Comparison of ENCODE assay signal across 1 cellular context in genomic region chrX:12987900-12988594, GRCh38.
TF ChIP-seq lines count a peak whose summit lies in the region.

No MANE protein-coding gene starts in this region.

TF ChIP-seq in K562, 482 proteins besides CTCF, POLR2A, EP300 and RAD21 (continued from another document):
- TF ChIP-seq E2F4 (CRISPR knock-in tag; IDR thresholded peaks at IDR 0.05; ENCODE audit: low read depth) (no peak), HNRNPH1 (optimal IDR thresholded peaks at IDR 0.05; ENCODE audit: low read depth, low read length) (no peak)
